Comparison of ENCODE assay signal across 26 cellular contexts in genomic region chr1:235149824-235150223, GRCh38.
"Had no signal": no experiment of that assay in that cellular context is flagged by ENCODE, and none has a peak within 500 bp of the region (broad histone marks: within the 10 kb centered on the region; RNA-seq: fewer than 3 reads in every experiment).

No MANE protein-coding gene starts in this region.

- H3K27me3 Mint-ChIP-seq: dendritic cell treated with granulocyte-macrophage colony-stimulating factor and Interleukin-4, amounts not matched to agents 40 ng/mL and 50 ng/mL, for 4 days; memory B cell; progenitor cell of endocrine pancreas; stimulated activated naive B cell treated with anti-CD40 and anti-IgM and Interleukin-4, amounts not matched to agents 10 μg/mL and 1 μg/mL and 100 μg/mL, for 72 hours; stimulated activated naive CD8-positive, alpha-beta T cell treated with anti-CD3 and anti-CD28 coated beads, Interleukin-15, Interleukin-2, amounts not matched to agents 100 ng/mL and 50 ng/mL, for 24 hours had no signal

- H3K4me1 Mint-ChIP-seq: nephron, neural progenitor cell had no signal

- ATAC-seq: foreskin keratinocyte; gastroesophageal sphincter; heart left ventricle; left lobe of liver; stimulated activated naive B cell treated with anti-CD40 and anti-IgM and Interleukin-4, amounts not matched to agents 10 μg/mL and 1 μg/mL and 100 μg/mL, for 72 hours had no signal

- H3K9ac ChIP-seq: neural progenitor cell, parathyroid adenoma had no signal

- H3K4me3 Mint-ChIP-seq: dendritic cell treated with granulocyte-macrophage colony-stimulating factor and Interleukin-4, amounts not matched to agents 40 ng/mL and 50 ng/mL, for 4 days; memory B cell; nephron; neural progenitor cell; stimulated activated naive B cell treated with anti-CD40 and anti-IgM and Interleukin-4, amounts not matched to agents 10 μg/mL and 1 μg/mL and 100 μg/mL, for 72 hours; stimulated activated naive CD8-positive, alpha-beta T cell treated with anti-CD3 and anti-CD28 coated beads, Interleukin-15, Interleukin-2, amounts not matched to agents 100 ng/mL and 50 ng/mL, for 24 hours had no signal

- H3K9me3 Mint-ChIP-seq: dendritic cell treated with granulocyte-macrophage colony-stimulating factor and Interleukin-4, amounts not matched to agents 40 ng/mL and 50 ng/mL, for 4 days; memory B cell; nephron; neural progenitor cell; stimulated activated naive B cell treated with anti-CD40 and anti-IgM and Interleukin-4, amounts not matched to agents 10 μg/mL and 1 μg/mL and 100 μg/mL, for 72 hours; stimulated activated naive CD8-positive, alpha-beta T cell treated with anti-CD3 and anti-CD28 coated beads, Interleukin-15, Interleukin-2, amounts not matched to agents 100 ng/mL and 50 ng/mL, for 24 hours had no signal

- DNase-seq: colonic mucosa; effector memory CD4-positive, alpha-beta T cell; foreskin keratinocyte; heart left ventricle; kidney; sigmoid colon; stimulated activated CD4-positive, alpha-beta T cell treated with anti-CD3 and anti-CD28 coated beads, Interleukin-4, amount 100 ng/mL, for 4 hours; stimulated activated naive B cell treated with anti-CD40 and anti-IgM and Interleukin-4, amounts not matched to agents 10 μg/mL and 1 μg/mL and 100 μg/mL, for 72 hours; upper lobe of left lung had no signal

- FAIRE-seq: endothelial cell of umbilical vein, kidney, urothelium cell line had no signal

- H3K4me3 ChIP-seq: colonic mucosa, esophagus muscularis mucosa, gastroesophageal sphincter, heart left ventricle, hepatocyte, lung, neural progenitor cell, right atrium auricular region, sigmoid colon, thoracic aorta, tibial nerve, upper lobe of left lung had no signal

- H3K27ac ChIP-seq: colonic mucosa, esophagus muscularis mucosa, foreskin keratinocyte, gastroesophageal sphincter, heart left ventricle, hepatocyte, neural progenitor cell, parathyroid adenoma, right atrium auricular region, sigmoid colon, thoracic aorta, tibial nerve, upper lobe of left lung had no signal

- H3K27me3 ChIP-seq: colonic mucosa, esophagus muscularis mucosa, foreskin keratinocyte, gastroesophageal sphincter, heart left ventricle, hepatocyte, neural progenitor cell, right atrium auricular region, sigmoid colon, tibial nerve, upper lobe of left lung had no signal

- H3K79me2 ChIP-seq: hepatocyte, parathyroid adenoma had no signal

- H3K4me1 ChIP-seq: colonic mucosa, esophagus muscularis mucosa, foreskin keratinocyte, gastroesophageal sphincter, heart left ventricle, neural progenitor cell, parathyroid adenoma, right atrium auricular region, upper lobe of left lung had no signal

- H3K4me2 ChIP-seq: hepatocyte, neural progenitor cell had no signal

- H2AFZ ChIP-seq: hepatocyte, neural progenitor cell, parathyroid adenoma had no signal

- H3K27ac Mint-ChIP-seq: dendritic cell treated with granulocyte-macrophage colony-stimulating factor and Interleukin-4, amounts not matched to agents 40 ng/mL and 50 ng/mL, for 4 days; memory B cell; nephron; neural progenitor cell; progenitor cell of endocrine pancreas; stimulated activated naive B cell treated with anti-CD40 and anti-IgM and Interleukin-4, amounts not matched to agents 10 μg/mL and 1 μg/mL and 100 μg/mL, for 72 hours had no signal

- H3K9me3 ChIP-seq: colonic mucosa, esophagus muscularis mucosa, gastroesophageal sphincter, heart left ventricle, right atrium auricular region, sigmoid colon, thoracic aorta, tibial nerve, upper lobe of left lung had no signal
